1 cellular context compared by ENCODE assay signal in the genomic region with DNA sequence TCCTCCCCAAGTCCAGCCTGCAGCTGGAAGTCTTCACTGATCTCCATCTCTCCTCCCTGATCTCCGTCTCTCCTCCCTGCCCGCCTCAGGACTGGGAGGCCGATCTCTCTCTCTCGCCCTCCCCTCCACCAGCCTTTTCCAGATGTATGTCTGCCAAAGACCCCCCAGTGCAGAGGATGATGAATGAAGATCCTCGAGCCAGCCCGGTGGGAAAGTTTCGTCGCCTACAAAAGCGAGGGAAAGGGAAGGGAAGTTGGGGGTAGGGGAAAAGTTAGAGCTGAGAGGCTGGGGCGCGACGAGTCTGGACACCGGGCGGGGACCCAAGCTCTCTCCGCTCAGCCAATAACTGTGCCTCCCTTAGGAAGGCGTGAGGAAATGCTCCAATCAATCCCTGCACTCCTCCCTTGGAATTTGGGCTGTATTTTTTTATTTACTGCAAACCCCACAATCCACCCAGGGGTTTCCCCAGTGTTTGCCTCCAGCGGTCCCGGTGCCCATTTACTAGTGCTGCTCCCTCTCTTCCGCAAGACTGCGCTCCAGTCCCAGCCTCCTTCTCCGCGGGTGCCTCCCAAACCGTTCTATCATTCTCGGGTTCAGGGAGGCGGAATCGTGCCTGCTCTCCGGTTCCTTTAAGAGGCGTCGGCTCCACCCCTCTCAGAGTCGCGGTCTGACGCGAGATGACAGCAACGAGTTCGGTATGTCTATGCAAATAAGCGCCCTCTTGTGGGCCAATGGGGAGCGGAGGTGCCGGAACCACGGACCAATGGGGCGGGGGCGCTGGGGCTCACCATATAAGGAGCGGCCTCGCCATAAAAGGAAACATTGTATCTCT.
TF ChIP-seq lines count a peak whose summit lies in the region.

A gene (plus strand): TSS at position 818 of the 832 bp plus-strand sequence. CDS start 388 bp downstream, outside the sequence.

TF ChIP-seq in H1, 55 proteins besides CTCF, POLR2A, EP300 and RAD21:
- TF ChIP-seq CEBPB (IDR thresholded peaks at IDR 0.05; ENCODE audit: low read depth, low read length) (no peak), SP1 (IDR thresholded peaks at IDR 0.05; ENCODE audit: low read depth, low read length) (peak; percentile 10; the same call in 1 of the 2 replicates), POLR2AphosphoS5 (IDR thresholded peaks at IDR 0.05; ENCODE audit: low read depth, low read length) (peak; percentile 81), EZH2 (IDR thresholded peaks at IDR 0.05; ENCODE audit: low read depth, low read length, severe bottlenecking) (no peak), HDAC6 (IDR thresholded peaks at IDR 0.05; ENCODE audit: low read depth, low read length) (no peak), RXRA (IDR thresholded peaks at IDR 0.05; ENCODE audit: insufficient read depth, low read depth, low read length) (no peak), PHF8 (conservative IDR thresholded peaks at IDR 0.05; ENCODE audit: low read depth, low read length) (peak; percentile 52), SUZ12 (IDR thresholded peaks at IDR 0.05; ENCODE audit: low read length) (no peak), CBX5 (IDR thresholded peaks at IDR 0.05; ENCODE audit: low read depth, low read length) (no peak), EGR1 (IDR thresholded peaks at IDR 0.05; ENCODE audit: borderline replicate concordance, low read depth, low read length) (no peak), KDM4A (IDR thresholded peaks at IDR 0.05; ENCODE audit: low read depth, low read length, severe bottlenecking) (no peak), SAP30 (IDR thresholded peaks at IDR 0.05; ENCODE audit: insufficient read depth, insufficient replicate concordance, low read length) (no peak), ZNF274 (IDR thresholded peaks at IDR 0.05; ENCODE audit: borderline replicate concordance, extremely low read depth, low read length) (no peak), RBBP5 (IDR thresholded peaks at IDR 0.05; ENCODE audit: borderline replicate concordance, low read depth, low read length) (no peak; the same call in 1 of the 2 replicates), SRF (IDR thresholded peaks at IDR 0.05; ENCODE audit: low read depth, low read length) (peak; percentile 99), GTF2F1 (IDR thresholded peaks at IDR 0.05; ENCODE audit: borderline replicate concordance, low read depth, low read length) (no peak), NANOG (IDR thresholded peaks at IDR 0.05; ENCODE audit: insufficient read depth, low read depth, low read length, poor library complexity, severe bottlenecking) (no peak), CTBP2 (IDR thresholded peaks at IDR 0.05; ENCODE audit: borderline replicate concordance, insufficient read depth, insufficient read length, low read length) (no peak), GABPA (IDR thresholded peaks at IDR 0.05; ENCODE audit: borderline replicate concordance, insufficient read depth, low read length) (no peak), TAF1 (IDR thresholded peaks at IDR 0.05; ENCODE audit: low read depth, low read length) (peak; percentile 78; the same call in 1 of the 2 replicates), KDM1A (IDR thresholded peaks at IDR 0.05; ENCODE audit: borderline replicate concordance, low read length) (no peak), ASH2L (IDR thresholded peaks at IDR 0.05; ENCODE audit: low read length) (peak; percentile 88), BCL11A (IDR thresholded peaks at IDR 0.05; ENCODE audit: low read depth in 2 of 2, low read length in 2 of 2) (no peak), SP4 (IDR thresholded peaks at IDR 0.05; ENCODE audit: low read length) (no peak), CHD1 (IDR thresholded peaks at IDR 0.05; ENCODE audit: low read depth, low read length) (no peak; the same call in 1 of the 2 replicates), CHD2 (IDR thresholded peaks at IDR 0.05; ENCODE audit: low read length) (peak; percentile 75), CREB1 (IDR thresholded peaks at IDR 0.05) (peak; percentile 86), SP2 (IDR thresholded peaks at IDR 0.05; ENCODE audit: low read length) (no peak), SIN3A (conservative IDR thresholded peaks at IDR 0.05 in 1 of 2, IDR thresholded peaks at IDR 0.05 in 1 of 2; ENCODE audit: low read depth in 1 of 2, low read length in 2 of 2) (0 out of 4 replicates have a peak, but pooled peaks of 1 of the 2 experiments have one; percentile 2), KDM5A (IDR thresholded peaks at IDR 0.05; ENCODE audit: low read length) (0 out of 2 replicates have a peak, but pooled peaks have one; percentile 4), TAF7 (optimal IDR thresholded peaks at IDR 0.05; ENCODE audit: borderline replicate concordance, low read depth, low read length) (peak; percentile 74), POU5F1 (IDR thresholded peaks at IDR 0.05; ENCODE audit: low read depth, low read length) (no peak), TBP (IDR thresholded peaks at IDR 0.05; ENCODE audit: low read depth, low read length) (peak; percentile 93)
- TF ChIP-seq, protein P1, sequence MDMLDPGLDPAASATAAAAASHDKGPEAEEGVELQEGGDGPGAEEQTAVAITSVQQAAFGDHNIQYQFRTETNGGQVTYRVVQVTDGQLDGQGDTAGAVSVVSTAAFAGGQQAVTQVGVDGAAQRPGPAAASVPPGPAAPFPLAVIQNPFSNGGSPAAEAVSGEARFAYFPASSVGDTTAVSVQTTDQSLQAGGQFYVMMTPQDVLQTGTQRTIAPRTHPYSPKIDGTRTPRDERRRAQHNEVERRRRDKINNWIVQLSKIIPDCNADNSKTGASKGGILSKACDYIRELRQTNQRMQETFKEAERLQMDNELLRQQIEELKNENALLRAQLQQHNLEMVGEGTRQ (IDR thresholded peaks at IDR 0.05; ENCODE audit: low read length), result no peak; the same call in 1 of the 2 replicates
- TF ChIP-seq, protein P2, sequence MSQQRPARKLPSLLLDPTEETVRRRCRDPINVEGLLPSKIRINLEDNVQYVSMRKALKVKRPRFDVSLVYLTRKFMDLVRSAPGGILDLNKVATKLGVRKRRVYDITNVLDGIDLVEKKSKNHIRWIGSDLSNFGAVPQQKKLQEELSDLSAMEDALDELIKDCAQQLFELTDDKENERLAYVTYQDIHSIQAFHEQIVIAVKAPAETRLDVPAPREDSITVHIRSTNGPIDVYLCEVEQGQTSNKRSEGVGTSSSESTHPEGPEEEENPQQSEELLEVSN (IDR thresholded peaks at IDR 0.05), result peak; percentile 92
- TF ChIP-seq, protein P3, sequence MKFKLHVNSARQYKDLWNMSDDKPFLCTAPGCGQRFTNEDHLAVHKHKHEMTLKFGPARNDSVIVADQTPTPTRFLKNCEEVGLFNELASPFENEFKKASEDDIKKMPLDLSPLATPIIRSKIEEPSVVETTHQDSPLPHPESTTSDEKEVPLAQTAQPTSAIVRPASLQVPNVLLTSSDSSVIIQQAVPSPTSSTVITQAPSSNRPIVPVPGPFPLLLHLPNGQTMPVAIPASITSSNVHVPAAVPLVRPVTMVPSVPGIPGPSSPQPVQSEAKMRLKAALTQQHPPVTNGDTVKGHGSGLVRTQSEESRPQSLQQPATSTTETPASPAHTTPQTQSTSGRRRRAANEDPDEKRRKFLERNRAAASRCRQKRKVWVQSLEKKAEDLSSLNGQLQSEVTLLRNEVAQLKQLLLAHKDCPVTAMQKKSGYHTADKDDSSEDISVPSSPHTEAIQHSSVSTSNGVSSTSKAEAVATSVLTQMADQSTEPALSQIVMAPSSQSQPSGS (IDR thresholded peaks at IDR 0.05; ENCODE audit: low read length), result peak; percentile 61; the same call in 1 of the 2 replicates
- TF ChIP-seq, protein P4, sequence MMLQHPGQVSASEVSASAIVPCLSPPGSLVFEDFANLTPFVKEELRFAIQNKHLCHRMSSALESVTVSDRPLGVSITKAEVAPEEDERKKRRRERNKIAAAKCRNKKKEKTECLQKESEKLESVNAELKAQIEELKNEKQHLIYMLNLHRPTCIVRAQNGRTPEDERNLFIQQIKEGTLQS (IDR thresholded peaks at IDR 0.05; ENCODE audit: insufficient read depth, low read depth, low read length), result no peak
